9 cellular contexts compared by ENCODE assay signal in genomic region chr1:9960705-9961562, GRCh38. TPM values are rescaled to one million over a fixed set of nuclear protein-coding genes. Genes with fewer than 3 reads are reported as not detected.
A peak's percentile ranks its signal among the peaks of the same experiment; 100 is the strongest.
DNase-seq lines count a peak whose midpoint lies in the region; ATAC-seq lines count a peak whose summit lies in the region.
"Had no signal": no experiment of that assay in that cellular context is flagged by ENCODE, and none has a peak within 500 bp of the region (broad histone marks: within the 10 kb centered on the region; RNA-seq: fewer than 3 reads in every experiment).

No MANE protein-coding gene starts in this region.

- peak; percentile 48 for ATAC-seq in HG02642 (IDR thresholded peaks at IDR 0.05; ENCODE audit: poor library complexity, unreplicated experiment)
- ATAC-seq in activated CD8-positive, alpha-beta T cell treated with anti-CD3 and anti-CD28 coated beads, Interleukin-2, amount 10 ng/mL, durations not matched to agents 7 days and 5 days, result no peak

- no peaks in the 10 kb centered on the region for H3K4me1 Mint-ChIP-seq in activated CD8-positive, alpha-beta T cell treated with anti-CD3 and anti-CD28 coated beads, Interleukin-2, amount 10 ng/mL, durations not matched to agents 7 days and 5 days (ENCODE audit: low read depth)

- no peaks in the 10 kb centered on the region for H3K27me3 Mint-ChIP-seq in activated CD8-positive, alpha-beta T cell treated with anti-CD3 and anti-CD28 coated beads, Interleukin-2, amount 10 ng/mL, durations not matched to agents 7 days and 5 days (ENCODE audit: low read depth)

- H3K27ac Mint-ChIP-seq in activated CD8-positive, alpha-beta T cell treated with anti-CD3 and anti-CD28 coated beads, Interleukin-2, amount 10 ng/mL, durations not matched to agents 7 days and 5 days, result no peak overlapping the region

- H3K9me3 Mint-ChIP-seq in activated CD8-positive, alpha-beta T cell treated with anti-CD3 and anti-CD28 coated beads, Interleukin-2, amount 10 ng/mL, durations not matched to agents 7 days and 5 days (ENCODE audit: insufficient read depth), result no peaks in the 10 kb centered on the region

- peak; percentile 67 for DNase-seq in DMS79 treated with DMSO at 0.1 percent for 48 hours (lab: John Stamatoyannopoulos, UW)
- peak; percentile 97 to 98 for DNase-seq in NCI-H524 (lab: John Stamatoyannopoulos, UW)
- peak; percentile 78 for DNase-seq in iPS-NIHi11 (ENCODE audit: low spot score)
- no peak for DNase-seq in activated CD8-positive, alpha-beta T cell treated with anti-CD3 and anti-CD28 coated beads, Interleukin-2, amount 10 ng/mL, durations not matched to agents 7 days and 5 days
- no peak for DNase-seq in activated effector memory CD4-positive, alpha-beta T cell treated with Interleukin-2 at 50 U/mL for 16 hours
- no peak for DNase-seq in NCI-H1048 (lab: John Stamatoyannopoulos, UW)
- no peak for DNase-seq in activated naive CD4-positive, alpha-beta T cell treated with Interleukin-2 at 50 U/mL for 16 hours
- DNase-seq: caudate nucleus had no signal

- CTCF ChIA-PET in activated CD8-positive, alpha-beta T cell treated with anti-CD3 and anti-CD28 coated beads, Interleukin-2, amount 10 ng/mL, durations not matched to agents 7 days and 5 days (lab: Charles Lee), result interaction anchor here (0.8 to 2.0 kb wide), 2 partner anchors 11 to 18 kb away, joined by 3 to 7 read pairs; partner anchors contain the start of genes LZIC and NMNAT1

- H3K4me3 Mint-ChIP-seq in activated CD8-positive, alpha-beta T cell treated with anti-CD3 and anti-CD28 coated beads, Interleukin-2, amount 10 ng/mL, durations not matched to agents 7 days and 5 days, result no peak overlapping the region

- H3K36me3 Mint-ChIP-seq in activated CD8-positive, alpha-beta T cell treated with anti-CD3 and anti-CD28 coated beads, Interleukin-2, amount 10 ng/mL, durations not matched to agents 7 days and 5 days (ENCODE audit: low read depth), result no peaks in the 10 kb centered on the region

- POLR2A ChIA-PET in activated CD8-positive, alpha-beta T cell treated with anti-CD3 and anti-CD28 coated beads, Interleukin-2, amount 10 ng/mL, durations not matched to agents 7 days and 5 days (lab: Charles Lee), result no interaction called here

RNA-seq across cellular contexts. Expression of gene NMNAT1, which starts 17.7 kb away (rescaled TPM):
- 1 to 10 TPM; 6.2 to 6.3 TPM for total RNA-seq in activated CD8-positive, alpha-beta T cell treated with anti-CD3 and anti-CD28 coated beads, Interleukin-2, amount 10 ng/mL, durations not matched to agents 7 days and 5 days

RNA-seq across cellular contexts. Expression of gene LZIC, which starts 17.7 kb away (rescaled TPM):
- total RNA-seq in activated CD8-positive, alpha-beta T cell treated with anti-CD3 and anti-CD28 coated beads, Interleukin-2, amount 10 ng/mL, durations not matched to agents 7 days and 5 days, result 10 to 100 TPM; 34.7 to 36.3 TPM

RNA-seq across cellular contexts. Expression of gene RBP7, which starts 36.1 kb away (rescaled TPM):
- not detected for total RNA-seq in activated CD8-positive, alpha-beta T cell treated with anti-CD3 and anti-CD28 coated beads, Interleukin-2, amount 10 ng/mL, durations not matched to agents 7 days and 5 days

RNA-seq across cellular contexts. Expression of gene CTNNBIP1, which starts 50.9 kb away (rescaled TPM):
- total RNA-seq in activated CD8-positive, alpha-beta T cell treated with anti-CD3 and anti-CD28 coated beads, Interleukin-2, amount 10 ng/mL, durations not matched to agents 7 days and 5 days, result 10 to 100 TPM; 18.2 to 23.6 TPM

Comparison
In these comparisons a context has a peak if more than half of its experiments do, and no peak if none do; other contexts are left out.
1. DNase-seq: peak in DMS79 treated with DMSO at 0.1 percent for 48 hours (single experiment), NCI-H524 (2 of 2) and iPS-NIHi11 (single experiment); none in activated CD8-positive, alpha-beta T cell treated with anti-CD3 and anti-CD28 coated beads, Interleukin-2, amount 10 ng/mL, durations not matched to agents 7 days and 5 days (single experiment), activated effector memory CD4-positive, alpha-beta T cell treated with Interleukin-2 at 50 U/mL for 16 hours (single experiment), NCI-H1048 (single experiment) and activated naive CD4-positive, alpha-beta T cell treated with Interleukin-2 at 50 U/mL for 16 hours (single experiment).